ENCODE assay signal across 1 cellular context in the genomic region with DNA sequence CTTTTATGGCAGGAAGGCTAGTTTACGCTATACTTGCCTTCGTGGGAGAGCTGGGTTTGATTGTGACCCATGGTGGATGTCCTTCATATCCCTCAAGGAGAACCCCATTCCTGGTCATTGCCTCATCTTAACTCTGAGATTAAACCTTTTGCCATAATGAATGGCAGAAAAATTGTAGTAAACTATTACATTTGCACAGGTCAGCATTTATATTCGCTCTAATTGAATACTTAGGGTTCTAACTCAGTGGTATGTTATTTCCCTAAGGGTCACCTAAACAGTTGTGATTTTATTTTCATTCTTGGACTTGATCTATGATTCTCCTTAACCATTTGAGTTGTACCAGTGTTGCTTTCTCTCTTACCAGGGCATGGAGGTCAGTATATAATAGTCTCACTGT.
TF ChIP-seq lines count a peak whose summit lies in the region.

No MANE protein-coding gene starts in this region.

TF ChIP-seq in GM12878, 131 proteins besides CTCF, POLR2A, EP300 and RAD21 (continued from another document):
- TF ChIP-seq, protein P1, sequence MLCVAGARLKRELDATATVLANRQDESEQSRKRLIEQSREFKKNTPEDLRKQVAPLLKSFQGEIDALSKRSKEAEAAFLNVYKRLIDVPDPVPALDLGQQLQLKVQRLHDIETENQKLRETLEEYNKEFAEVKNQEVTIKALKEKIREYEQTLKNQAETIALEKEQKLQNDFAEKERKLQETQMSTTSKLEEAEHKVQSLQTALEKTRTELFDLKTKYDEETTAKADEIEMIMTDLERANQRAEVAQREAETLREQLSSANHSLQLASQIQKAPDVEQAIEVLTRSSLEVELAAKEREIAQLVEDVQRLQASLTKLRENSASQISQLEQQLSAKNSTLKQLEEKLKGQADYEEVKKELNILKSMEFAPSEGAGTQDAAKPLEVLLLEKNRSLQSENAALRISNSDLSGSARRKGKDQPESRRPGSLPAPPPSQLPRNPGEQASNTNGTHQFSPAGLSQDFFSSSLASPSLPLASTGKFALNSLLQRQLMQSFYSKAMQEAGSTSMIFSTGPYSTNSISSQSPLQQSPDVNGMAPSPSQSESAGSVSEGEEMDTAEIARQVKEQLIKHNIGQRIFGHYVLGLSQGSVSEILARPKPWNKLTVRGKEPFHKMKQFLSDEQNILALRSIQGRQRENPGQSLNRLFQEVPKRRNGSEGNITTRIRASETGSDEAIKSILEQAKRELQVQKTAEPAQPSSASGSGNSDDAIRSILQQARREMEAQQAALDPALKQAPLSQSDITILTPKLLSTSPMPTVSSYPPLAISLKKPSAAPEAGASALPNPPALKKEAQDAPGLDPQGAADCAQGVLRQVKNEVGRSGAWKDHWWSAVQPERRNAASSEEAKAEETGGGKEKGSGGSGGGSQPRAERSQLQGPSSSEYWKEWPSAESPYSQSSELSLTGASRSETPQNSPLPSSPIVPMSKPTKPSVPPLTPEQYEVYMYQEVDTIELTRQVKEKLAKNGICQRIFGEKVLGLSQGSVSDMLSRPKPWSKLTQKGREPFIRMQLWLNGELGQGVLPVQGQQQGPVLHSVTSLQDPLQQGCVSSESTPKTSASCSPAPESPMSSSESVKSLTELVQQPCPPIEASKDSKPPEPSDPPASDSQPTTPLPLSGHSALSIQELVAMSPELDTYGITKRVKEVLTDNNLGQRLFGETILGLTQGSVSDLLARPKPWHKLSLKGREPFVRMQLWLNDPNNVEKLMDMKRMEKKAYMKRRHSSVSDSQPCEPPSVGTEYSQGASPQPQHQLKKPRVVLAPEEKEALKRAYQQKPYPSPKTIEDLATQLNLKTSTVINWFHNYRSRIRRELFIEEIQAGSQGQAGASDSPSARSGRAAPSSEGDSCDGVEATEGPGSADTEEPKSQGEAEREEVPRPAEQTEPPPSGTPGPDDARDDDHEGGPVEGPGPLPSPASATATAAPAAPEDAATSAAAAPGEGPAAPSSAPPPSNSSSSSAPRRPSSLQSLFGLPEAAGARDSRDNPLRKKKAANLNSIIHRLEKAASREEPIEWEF (IDR thresholded peaks at IDR 0.05; ENCODE audit: insufficient replicate concordance, low read depth, low read length), result no peak
- no peak for TF ChIP-seq NR2C1 (IDR thresholded peaks at IDR 0.05)
- no peak for TF ChIP-seq RUNX3 (IDR thresholded peaks at IDR 0.05; ENCODE audit: low read length)
